8 cellular contexts compared by ENCODE assay signal in the genomic region with DNA sequence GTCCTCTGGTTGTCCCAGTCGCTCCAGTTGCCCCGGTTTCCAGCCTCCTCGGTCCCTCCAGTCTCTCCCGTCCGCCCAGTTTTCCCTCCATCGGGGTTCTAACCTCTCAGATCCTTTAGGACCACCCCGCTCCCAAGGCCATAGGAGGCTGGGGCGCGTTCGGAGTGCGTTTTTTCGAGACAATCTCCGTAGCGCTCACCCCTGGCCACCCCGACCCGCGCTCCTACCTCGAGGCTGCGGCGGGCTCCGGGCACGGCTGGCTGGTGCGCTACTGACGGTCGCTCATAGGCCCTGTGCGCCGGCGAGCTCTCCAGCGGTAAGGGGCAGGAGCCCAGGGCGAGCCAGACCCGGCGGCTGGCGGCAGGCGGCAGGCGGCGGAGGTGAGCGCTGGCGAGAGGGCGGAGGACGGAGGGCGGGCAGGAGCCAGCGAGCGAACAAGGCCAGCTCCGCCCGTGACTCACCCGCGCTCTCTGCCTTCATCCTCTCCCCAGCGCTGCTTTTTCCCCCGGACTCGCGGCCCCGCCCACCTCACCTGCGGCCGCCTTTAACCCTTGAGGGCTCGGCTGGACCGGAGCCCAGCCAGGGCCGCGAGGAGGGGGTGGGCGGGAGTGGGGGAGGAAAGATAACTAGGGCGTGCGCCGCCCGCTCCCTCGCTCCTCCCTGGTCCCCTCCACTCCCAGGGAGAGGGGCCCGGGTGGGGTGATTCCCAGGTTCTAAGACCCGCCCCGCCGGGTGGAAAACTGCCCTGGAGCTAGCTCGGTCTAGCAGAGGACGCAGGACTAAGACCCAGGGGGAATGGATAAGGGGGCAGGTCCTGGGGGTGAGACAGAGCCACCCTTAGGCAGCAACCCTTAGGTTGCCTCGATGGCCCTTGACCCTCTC. TPM values are rescaled to one million over a fixed set of nuclear protein-coding genes. Genes with fewer than 3 reads are reported as not detected.
DNase-seq lines count a peak whose midpoint lies in the region; ATAC-seq, FAIRE-seq and TF ChIP-seq lines count a peak whose summit lies in the region.

Gene SP6, minus strand, starts transcription at position 472 of the 882 bp plus-strand sequence. CDS start 2,734 bp downstream, outside the sequence.

- intact Hi-C loops in prostate gland (cut with DNase I), result no loop called here

- no peaks in the 10 kb centered on the region for H3K36me3 Mint-ChIP-seq in glutamatergic neuron (ENCODE audit: unreplicated experiment)

- H3K4me1 Mint-ChIP-seq in glutamatergic neuron (ENCODE audit: low read depth, unreplicated experiment), result peaks cover 17% of the 10 kb centered on the region

- no peaks in the 10 kb centered on the region for H3K36me3 ChIP-seq in prostate gland

- H3K9me3 ChIP-seq in prostate gland, result no peaks in the 10 kb centered on the region

- DNase-seq in NOMO-1 (lab: John Stamatoyannopoulos, UW; ENCODE audit: unreplicated experiment in 2 of 2) (peak; percentile 29 to 30), NOMO-1 treated with dmso at 0.1 percent for 144 hours (lab: John Stamatoyannopoulos, UW; ENCODE audit: unreplicated experiment) (no peak), activated gamma-delta T cell (lab: John Stamatoyannopoulos, UW) (peak; percentile 38), glutamatergic neuron (peak; percentile 81), prostate gland (ENCODE audit: low spot score) (peak; percentile 85), urothelium cell line (ENCODE audit: low spot score) (peak; percentile 95)

- peak; percentile 56 for FAIRE-seq in urothelium cell line (lab: Jason Lieb, UNC)

- H3K27me3 ChIP-seq in prostate gland (replicated peaks; ENCODE audit: insufficient read depth), result peaks cover 5% of the 10 kb centered on the region

- ATAC-seq in HG02588 (IDR thresholded peaks at IDR 0.05; ENCODE audit: unreplicated experiment), result no peak

- TF ChIP-seq POLR2A in prostate gland (IDR thresholded peaks at IDR 0.05), result peak; percentile 89

- peak within 1 kb of the TSS; percentile 74 for H3K4me3 Mint-ChIP-seq in glutamatergic neuron (ENCODE audit: unreplicated experiment)

- H3K9me3 Mint-ChIP-seq in glutamatergic neuron (ENCODE audit: unreplicated experiment), result peaks cover 2% of the 10 kb centered on the region

- peak within 1 kb of the TSS; percentile 67 to 79 for H3K27ac ChIP-seq in prostate gland

- H3K27ac Mint-ChIP-seq in glutamatergic neuron (ENCODE audit: unreplicated experiment), result no peak within 1 kb of the TSS

- no peak for TF ChIP-seq CTCF in glutamatergic neuron (IDR thresholded peaks at IDR 0.05; ENCODE audit: partially characterized antibody, unreplicated experiment)
- peak in 2 of 4 experiments; percentile 15 to 59 for TF ChIP-seq CTCF in prostate gland (IDR thresholded peaks at IDR 0.05)

- 3% methylated on average over 66 of the region's 71 CpGs for WGBS in prostate gland

- peak within 1 kb of the TSS; percentile 33 to 36 for H3K4me3 ChIP-seq in prostate gland

- H3K27me3 Mint-ChIP-seq in glutamatergic neuron (ENCODE audit: unreplicated experiment), result peaks cover 27% of the 10 kb centered on the region

- no peaks in the 10 kb centered on the region for H3K4me1 ChIP-seq in prostate gland (replicated peaks)

TF ChIP-seq in PFSK-1, 5 proteins besides CTCF, POLR2A, EP300 and RAD21:
- TF ChIP-seq FOXP2 (optimal IDR thresholded peaks at IDR 0.05; ENCODE audit: borderline replicate concordance, extremely low read depth, extremely low read length, insufficient read depth), result peak; percentile 31
- TF ChIP-seq, protein P1, sequence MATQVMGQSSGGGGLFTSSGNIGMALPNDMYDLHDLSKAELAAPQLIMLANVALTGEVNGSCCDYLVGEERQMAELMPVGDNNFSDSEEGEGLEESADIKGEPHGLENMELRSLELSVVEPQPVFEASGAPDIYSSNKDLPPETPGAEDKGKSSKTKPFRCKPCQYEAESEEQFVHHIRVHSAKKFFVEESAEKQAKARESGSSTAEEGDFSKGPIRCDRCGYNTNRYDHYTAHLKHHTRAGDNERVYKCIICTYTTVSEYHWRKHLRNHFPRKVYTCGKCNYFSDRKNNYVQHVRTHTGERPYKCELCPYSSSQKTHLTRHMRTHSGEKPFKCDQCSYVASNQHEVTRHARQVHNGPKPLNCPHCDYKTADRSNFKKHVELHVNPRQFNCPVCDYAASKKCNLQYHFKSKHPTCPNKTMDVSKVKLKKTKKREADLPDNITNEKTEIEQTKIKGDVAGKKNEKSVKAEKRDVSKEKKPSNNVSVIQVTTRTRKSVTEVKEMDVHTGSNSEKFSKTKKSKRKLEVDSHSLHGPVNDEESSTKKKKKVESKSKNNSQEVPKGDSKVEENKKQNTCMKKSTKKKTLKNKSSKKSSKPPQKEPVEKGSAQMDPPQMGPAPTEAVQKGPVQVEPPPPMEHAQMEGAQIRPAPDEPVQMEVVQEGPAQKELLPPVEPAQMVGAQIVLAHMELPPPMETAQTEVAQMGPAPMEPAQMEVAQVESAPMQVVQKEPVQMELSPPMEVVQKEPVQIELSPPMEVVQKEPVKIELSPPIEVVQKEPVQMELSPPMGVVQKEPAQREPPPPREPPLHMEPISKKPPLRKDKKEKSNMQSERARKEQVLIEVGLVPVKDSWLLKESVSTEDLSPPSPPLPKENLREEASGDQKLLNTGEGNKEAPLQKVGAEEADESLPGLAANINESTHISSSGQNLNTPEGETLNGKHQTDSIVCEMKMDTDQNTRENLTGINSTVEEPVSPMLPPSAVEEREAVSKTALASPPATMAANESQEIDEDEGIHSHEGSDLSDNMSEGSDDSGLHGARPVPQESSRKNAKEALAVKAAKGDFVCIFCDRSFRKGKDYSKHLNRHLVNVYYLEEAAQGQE (IDR thresholded peaks at IDR 0.05; ENCODE audit: insufficient read depth in 1 of 2, low read depth in 2 of 2, low read length in 2 of 2), result no peak
TF ChIP-seq in PFSK-1: peak in this region for 1.

RNA-seq across cellular contexts. Expression of gene SP6, which starts in this region (rescaled TPM):
- polyA plus RNA-seq in PFSK-1 (2012; ENCODE audit: insufficient read length, low read depth), result 0.28 TPM
- total RNA-seq in glutamatergic neuron (ENCODE audit: unreplicated experiment), result 1.7 TPM
- 1 to 10 TPM; 1.4 to 3.1 TPM for total RNA-seq in prostate gland
